16 cellular contexts compared by ENCODE assay signal in the genomic region with DNA sequence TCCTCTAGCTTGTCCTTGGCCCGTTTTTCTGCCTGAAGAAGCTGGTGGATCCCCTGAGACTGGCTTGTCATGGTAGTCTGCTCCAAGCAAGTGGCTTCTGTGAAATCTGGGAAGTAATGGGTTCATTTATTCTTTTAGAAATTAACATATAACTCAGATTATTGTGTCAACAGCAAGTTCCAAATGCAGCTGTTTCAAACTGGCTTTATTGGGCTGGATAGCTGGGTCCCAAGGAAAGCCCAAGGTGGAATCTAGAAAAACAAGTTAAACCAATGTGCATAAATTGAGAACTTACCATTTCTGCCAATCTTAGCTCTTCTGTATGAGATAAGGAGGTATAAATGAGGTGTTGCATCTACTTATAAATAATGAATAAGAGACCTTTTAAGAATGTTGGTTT. TPM values are rescaled to one million over a fixed set of nuclear protein-coding genes. Genes with fewer than 3 reads are reported as not detected.
"Had no signal": no experiment of that assay in that cellular context is flagged by ENCODE, and none has a peak within 500 bp of the region (broad histone marks: within the 10 kb centered on the region; RNA-seq: fewer than 3 reads in every experiment).

A gene with protein sequence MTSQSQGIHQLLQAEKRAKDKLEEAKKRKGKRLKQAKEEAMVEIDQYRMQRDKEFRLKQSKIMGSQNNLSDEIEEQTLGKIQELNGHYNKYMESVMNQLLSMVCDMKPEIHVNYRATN (minus strand): TSS at position 101 of the 400 bp plus-strand sequence. CDS start 30 bp downstream, at position 71.

- H3K4me1 ChIP-seq: ascending aorta, tibial nerve had no signal

- H3K27ac ChIP-seq: ascending aorta, tibial nerve had no signal

- H3K9me3 Mint-ChIP-seq: activated CD4-positive, alpha-beta memory T cell treated with anti-CD3 and anti-CD28 coated beads for 36 hours; activated naive CD4-positive, alpha-beta T cell treated with anti-CD3 and anti-CD28 coated beads, Interleukin-2, amount 50 U/mL, for 72 hours had no signal

- H3K27me3 ChIP-seq: ascending aorta, tibial nerve had no signal

- H3K27ac Mint-ChIP-seq: progenitor cell of endocrine pancreas had no signal

- H3K4me3 ChIP-seq: ascending aorta, tibial nerve had no signal

- ATAC-seq: activated naive CD4-positive, alpha-beta T cell treated with anti-CD3 and anti-CD28 coated beads, Interleukin-2, amount 50 U/mL, for 72 hours; esophagus mucosa; right cardiac atrium had no signal

- H3K36me3 ChIP-seq: ascending aorta, tibial nerve had no signal

- H3K36me3 Mint-ChIP-seq: activated CD4-positive, alpha-beta memory T cell treated with anti-CD3 and anti-CD28 coated beads for 36 hours had no signal

- H3K9me3 ChIP-seq: ascending aorta, tibial nerve had no signal

- H3K27me3 Mint-ChIP-seq: activated CD4-positive, alpha-beta memory T cell treated with anti-CD3 and anti-CD28 coated beads for 36 hours; progenitor cell of endocrine pancreas had no signal

- DNase-seq: activated CD4-positive, alpha-beta memory T cell treated with anti-CD3 and anti-CD28 coated beads for 36 hours; activated CD4-positive, CD25-positive, alpha-beta regulatory T cell treated with anti-CD3 and anti-CD28 coated beads, Interleukin-2, amount 50 U/mL, for 72 hours; hypothalamus; right cardiac atrium; small intestine had no signal

RNA-seq across cellular contexts. Expression of the gene that starts here (rescaled TPM):
- total RNA-seq: activated CD4-positive, alpha-beta memory T cell treated with anti-CD3 and anti-CD28 coated beads for 36 hours; ascending aorta; bronchial epithelial cell; chondrocyte; dermis microvascular lymphatic vessel endothelial cell; esophagus mucosa; lower leg skin; progenitor cell of endocrine pancreas; right cardiac atrium; subcutaneous adipose tissue; T-helper 2 cell treated with Interferon-gamma antibody and Interleukin-4, amounts not matched to agents 100 ng/mL and 5 ng/mL, for 36 hours; tibial nerve had no signal
- polyA plus RNA-seq: right cardiac atrium, small intestine had no signal
